ENCODE assay signal across 8 cellular contexts in the genomic region with DNA sequence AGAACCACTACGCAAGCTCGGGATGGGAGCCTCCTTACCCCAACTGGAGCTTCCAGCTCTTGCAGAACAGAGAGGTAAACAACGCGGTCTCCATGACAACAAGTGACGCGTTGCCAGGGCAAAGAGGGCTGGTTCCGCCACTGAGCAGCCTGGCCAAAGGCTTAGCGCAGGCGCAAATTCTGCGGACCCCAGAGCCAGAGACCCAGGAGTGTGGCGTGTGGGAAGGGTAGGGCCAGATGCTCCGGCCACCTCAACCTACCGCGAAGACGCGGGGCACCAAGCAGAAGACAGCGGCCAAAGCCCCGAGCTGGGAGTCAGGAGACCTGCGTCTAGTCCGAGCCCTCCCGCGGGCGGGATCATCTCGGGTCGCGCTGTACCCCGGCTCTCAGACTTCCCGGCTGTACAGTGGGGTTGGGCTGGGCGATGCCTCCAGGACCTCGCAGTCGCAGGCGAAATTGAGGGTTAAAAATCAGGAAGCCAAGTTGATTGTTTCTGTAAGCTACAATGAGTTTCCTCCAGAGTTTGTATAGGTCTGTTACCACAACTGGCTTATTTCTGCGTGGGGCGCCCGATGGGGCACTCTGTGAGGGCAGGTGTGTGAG. TPM values are rescaled to one million over a fixed set of nuclear protein-coding genes. Genes with fewer than 3 reads are reported as not detected.
DNase-seq lines count a peak whose midpoint lies in the region; ATAC-seq, FAIRE-seq and TF ChIP-seq lines count a peak whose summit lies in the region.

TEKT1 (minus strand) TSS at position 68 of the 602 bp plus-strand sequence. CDS start 1,353 bp downstream, outside the sequence.

- DNase-seq in GM19239 (ENCODE audit: insufficient read length, low spot score) (peak; percentile 31), NT2/D1 (ENCODE audit: low read depth, low spot score) (peak; percentile 74), glomerular endothelial cell (ENCODE audit: extremely low read depth, low read depth, low spot score) (peak; percentile 9), neuronal stem cell (ENCODE audit: low spot score) (peak; percentile 90), stomach (peak; percentile 70), cerebellar nuclear complex (lab: John Stamatoyannopoulos, UW) (no peak)
- peak; percentile 84 for DNase-seq in activated naive CD4-positive, alpha-beta T cell treated with anti-CD3 and anti-CD28 coated beads, Interleukin-2, amount 10 ng/mL, durations not matched to agents 7 days and 5 days

- H3K4me3 ChIP-seq in NT2/D1 (ENCODE audit: insufficient read length, low read depth) (peak within 1 kb of the TSS; percentile 26), neuronal stem cell (ENCODE audit: low read length in 2 of 2) (peak within 1 kb of the TSS; percentile 51 to 68), stomach (peak within 1 kb of the TSS; percentile 20 to 41 (median 28))

- H3K27ac ChIP-seq in neuronal stem cell (replicated peaks; ENCODE audit: low read length) (no peak within 1 kb of the TSS), stomach (no peak within 1 kb of the TSS)

- no peak within 1 kb of the TSS for H2BK120ac ChIP-seq in neuronal stem cell (ENCODE audit: low read depth, low read length)

- H3K4me1 Mint-ChIP-seq in activated naive CD4-positive, alpha-beta T cell treated with anti-CD3 and anti-CD28 coated beads, Interleukin-2, amount 10 ng/mL, durations not matched to agents 7 days and 5 days, result peaks cover 10% of the 10 kb centered on the region

- WGBS in neuronal stem cell (ENCODE audit: extremely low coverage in 2 of 2, insufficient read length in 2 of 2, insufficient replicate concordance in 1 of 2), 2 donors, result no CpG with 5 or more reads among the region's 35 CpGs
- WGBS in stomach, 5 donors, result 2 to 7% (median 4%) methylated on average over 15 to 35 of the region's 35 CpGs

- no peak within 1 kb of the TSS for H2AK5ac ChIP-seq in neuronal stem cell (ENCODE audit: low read depth, low read length)

- peak within 1 kb of the TSS; percentile 93 for H2AFZ ChIP-seq in neuronal stem cell (ENCODE audit: low read length)

- no peak within 1 kb of the TSS for H3K9ac ChIP-seq in NT2/D1 (ENCODE audit: insufficient read length, low read depth)
- H3K9ac ChIP-seq in neuronal stem cell (ENCODE audit: low read depth, low read length, poor library complexity), result peak within 1 kb of the TSS; percentile 80

- H3K4me1 ChIP-seq in NT2/D1 (ENCODE audit: insufficient read depth, insufficient read length) (no peaks in the 10 kb centered on the region), neuronal stem cell (ENCODE audit: control insufficient read depth in 2 of 2, insufficient read depth in 1 of 2, low read depth in 1 of 2, low read length in 2 of 2) (peaks cover 1 to 8% of the 10 kb centered on the region in 2 donors), stomach (peaks cover 6 to 11% (median 9%) of the 10 kb centered on the region in 4 donors)

- TF ChIP-seq CTCF in stomach (IDR thresholded peaks at IDR 0.05), result no peak

- TF ChIP-seq EP300 in stomach (IDR thresholded peaks at IDR 0.05), result no peak

- no peaks in the 10 kb centered on the region for H3K36me3 Mint-ChIP-seq in activated naive CD4-positive, alpha-beta T cell treated with anti-CD3 and anti-CD28 coated beads, Interleukin-2, amount 10 ng/mL, durations not matched to agents 7 days and 5 days

- peak within 1 kb of the TSS; percentile 59 for H3K4me3 Mint-ChIP-seq in activated naive CD4-positive, alpha-beta T cell treated with anti-CD3 and anti-CD28 coated beads, Interleukin-2, amount 10 ng/mL, durations not matched to agents 7 days and 5 days

- H3K79me1 ChIP-seq in neuronal stem cell (ENCODE audit: low read depth, low read length), result no peaks in the 10 kb centered on the region

- no peak within 1 kb of the TSS for H3K4ac ChIP-seq in neuronal stem cell (ENCODE audit: low read length)

- no peak within 1 kb of the TSS for H2BK5ac ChIP-seq in neuronal stem cell (ENCODE audit: low read length)

- no peak for ATAC-seq in GM18861 (IDR thresholded peaks at IDR 0.05; ENCODE audit: unreplicated experiment)

- no peaks in the 10 kb centered on the region for H3K9me3 Mint-ChIP-seq in activated naive CD4-positive, alpha-beta T cell treated with anti-CD3 and anti-CD28 coated beads, Interleukin-2, amount 10 ng/mL, durations not matched to agents 7 days and 5 days

- intact Hi-C loops in stomach (cut with DNase I; ENCODE audit: low total_unique reads), result no loop called here

- no peak for FAIRE-seq in GM19239 (lab: Jason Lieb, UNC)

- CTCF ChIA-PET in activated naive CD4-positive, alpha-beta T cell treated with anti-CD3 and anti-CD28 coated beads, Interleukin-2, amount 10 ng/mL, durations not matched to agents 7 days and 5 days (lab: Charles Lee), result interaction anchor here (0.6 to 1.4 kb wide), 4 partner anchors 12 to 892 kb away, joined by 3 to 4 read pairs (median 3); no protein-coding TSS in a partner anchor

- H3K18ac ChIP-seq in neuronal stem cell (ENCODE audit: low read length), result no peak within 1 kb of the TSS

- no peak within 1 kb of the TSS for H3K14ac ChIP-seq in neuronal stem cell (ENCODE audit: low read length)

- H3K23ac ChIP-seq in neuronal stem cell (ENCODE audit: low read depth, low read length, poor library complexity), result no peak within 1 kb of the TSS

- no peak within 1 kb of the TSS for H4K8ac ChIP-seq in neuronal stem cell (ENCODE audit: low read depth, low read length)

- no peak within 1 kb of the TSS for H3K27ac Mint-ChIP-seq in activated naive CD4-positive, alpha-beta T cell treated with anti-CD3 and anti-CD28 coated beads, Interleukin-2, amount 10 ng/mL, durations not matched to agents 7 days and 5 days

- peaks cover 49% of the 10 kb centered on the region for H3K27me3 Mint-ChIP-seq in activated naive CD4-positive, alpha-beta T cell treated with anti-CD3 and anti-CD28 coated beads, Interleukin-2, amount 10 ng/mL, durations not matched to agents 7 days and 5 days

- H3K36me3 ChIP-seq in NT2/D1 (ENCODE audit: insufficient read depth, insufficient read length, low read length) (no peaks in the 10 kb centered on the region), neuronal stem cell (replicated peaks in 1 of 2; ENCODE audit: control insufficient read depth in 2 of 2, insufficient read depth in 2 of 2, low read length in 2 of 2) (no peaks in the 10 kb centered on the region), stomach (no peaks in the 10 kb centered on the region)

- H3K9me3 ChIP-seq in NT2/D1 (ENCODE audit: insufficient read depth, low read length) (no peaks in the 10 kb centered on the region), neuronal stem cell (replicated peaks in 1 of 2; ENCODE audit: control insufficient read depth in 2 of 2, insufficient read depth in 1 of 2, low read depth in 1 of 2, low read length in 2 of 2) (no peaks in the 10 kb centered on the region), stomach (no peaks in the 10 kb centered on the region)

- no peak for TF ChIP-seq POLR2A in stomach (IDR thresholded peaks at IDR 0.05)

- no peak within 1 kb of the TSS for H2BK12ac ChIP-seq in neuronal stem cell (ENCODE audit: low read length)

- H4K91ac ChIP-seq in neuronal stem cell (ENCODE audit: low read depth, low read length, poor library complexity), result no peak within 1 kb of the TSS

- H3K27me3 ChIP-seq in NT2/D1 (ENCODE audit: insufficient read depth, insufficient read length) (peaks cover 21% of the 10 kb centered on the region), neuronal stem cell (ENCODE audit: control insufficient read depth in 3 of 3, insufficient read depth in 3 of 3, low read depth in 1 of 3, low read length in 3 of 3) (peaks cover 0 to 16% (median 4%) of the 10 kb centered on the region in 3 experiments), stomach (peaks cover 8 to 77% (median 24%) of the 10 kb centered on the region in 3 donors)

- peak within 1 kb of the TSS; percentile 88 for H3K4me2 ChIP-seq in neuronal stem cell (ENCODE audit: insufficient read depth, low read length, poor library complexity, severe bottlenecking)

- no peak within 1 kb of the TSS for H2BK15ac ChIP-seq in neuronal stem cell (ENCODE audit: low read length)

RNA-seq across cellular contexts. Expression of gene TEKT1, which starts in this region (rescaled TPM):
- total RNA-seq in glomerular endothelial cell, result not detected in 2 replicates
- 0.31 TPM for polyA plus RNA-seq in neuronal stem cell (2013, experiment 1 of 2)
- polyA plus RNA-seq in neuronal stem cell (2013, experiment 2 of 2), result 0.11 TPM
- 1 to 10 TPM in 1 of 5 donors, under 1 TPM in 1, not detected in 3; 0.55 to 2.2 TPM for total RNA-seq in stomach
- not detected for polyA plus RNA-seq in stomach

Comparison
In these comparisons a context has a peak if more than half of its experiments do, and no peak if none do; other contexts are left out.
1. Peak in DNase-seq in glomerular endothelial cell; RNA of the gene not detected or under 1 TPM.
2. DNase-seq: peak in GM19239 (single experiment), NT2/D1 (single experiment), activated naive CD4-positive, alpha-beta T cell treated with anti-CD3 and anti-CD28 coated beads, Interleukin-2, amount 10 ng/mL, durations not matched to agents 7 days and 5 days (single experiment), neuronal stem cell (single experiment) and stomach (single experiment); none in cerebellar nuclear complex (0 of 2).
3. Peak in every context shown above with its lines, with median percentiles within 50 percentile points of each other: H3K4me3 ChIP-seq.